In genomic region chr3:186783070-186783730, GRCh38 we compare ENCODE assay signal across 1 cellular context.
TF ChIP-seq lines count a peak whose summit lies in the region.

Gene EIF4A2 (plus strand): TSS chr3:186783577. CDS start chr3:186783611, 34 bp downstream.

TF ChIP-seq in K562, 482 proteins besides CTCF, POLR2A, EP300 and RAD21 (continued from another document and continues in another):
- TF ChIP-seq SIN3B (IDR thresholded peaks at IDR 0.05; ENCODE audit: low read depth) (no peak; the same call in 1 of the 2 replicates), NR4A1 (CRISPR knock-in tag; IDR thresholded peaks at IDR 0.05) (no peak), NR4A1 (tag; IDR thresholded peaks at IDR 0.05) (0 out of 2 replicates have a peak, but pooled peaks have one; percentile 49), CSDE1 (IDR thresholded peaks at IDR 0.05) (peak in 1 of 2 experiments; percentile 60; a peak in 1 of 4 replicates), CBX3 (IDR thresholded peaks at IDR 0.05; ENCODE audit: borderline replicate concordance in 1 of 2, low read length in 2 of 2) (peak in 1 of 2 experiments; percentile 23; a peak in 1 of 3 replicates), ELF1 (tag; IDR thresholded peaks at IDR 0.05) (peak; percentile 65; the same call in 1 of the 2 replicates), CBX1 (IDR thresholded peaks at IDR 0.05; ENCODE audit: low read depth) (peak; percentile 97), OTX1 (CRISPR knock-in tag; IDR thresholded peaks at IDR 0.05) (peak; percentile 64; the same call in 1 of the 2 replicates), ZNF639 (CRISPR knock-in tag; conservative IDR thresholded peaks at IDR 0.05 in 1 of 2, IDR thresholded peaks at IDR 0.05 in 1 of 2) (peak in 1 of 2 experiments; percentile 97; a peak in 2 of 4 replicates), CHD2 (IDR thresholded peaks at IDR 0.05; ENCODE audit: low read depth, low read length) (peak; percentile 92), ZNF133 (CRISPR knock-in tag; IDR thresholded peaks at IDR 0.05) (no peak), ZNF436 (CRISPR knock-in tag; IDR thresholded peaks at IDR 0.05) (0 out of 2 replicates have a peak, but pooled peaks have one; percentile 7), HDAC2 (IDR thresholded peaks at IDR 0.05) (peak; percentile 84), ZNF449 (CRISPR knock-in tag; IDR thresholded peaks at IDR 0.05) (peak; percentile 93; the same call in 1 of the 2 replicates), CBX2 (IDR thresholded peaks at IDR 0.05; ENCODE audit: insufficient read depth, low read length, poor library complexity, severe bottlenecking) (no peak), BRD4 (IDR thresholded peaks at IDR 0.05) (peak; percentile 93), HMGN3 (IDR thresholded peaks at IDR 0.05; ENCODE audit: borderline replicate concordance, extremely low read depth, insufficient read length, low read depth, low read length) (peak; percentile 93), SMAD4 (CRISPR knock-in tag; conservative IDR thresholded peaks at IDR 0.05) (peak; percentile 92), GMEB1 (CRISPR knock-in tag; IDR thresholded peaks at IDR 0.05) (peak; percentile 70), GTF2F1 (IDR thresholded peaks at IDR 0.05; ENCODE audit: low read depth, low read length) (peak; percentile 97), ETV5 (CRISPR knock-in tag; IDR thresholded peaks at IDR 0.05; ENCODE audit: low read depth) (peak; percentile 87), KHSRP (IDR thresholded peaks at IDR 0.05) (no peak), PYGO2 (tag; IDR thresholded peaks at IDR 0.05) (peak; percentile 63; the same call in 1 of the 2 replicates), SUPT5H (IDR thresholded peaks at IDR 0.05) (peak; percentile 100), ZNF354B (CRISPR knock-in tag; IDR thresholded peaks at IDR 0.05) (no peak), RBFOX2 (IDR thresholded peaks at IDR 0.05; ENCODE audit: low read depth, low read length) (peak; percentile 97), PKNOX1 (IDR thresholded peaks at IDR 0.05) (peak; percentile 15; the same call in 1 of the 2 replicates), ETV6 (IDR thresholded peaks at IDR 0.05; ENCODE audit: borderline replicate concordance in 1 of 2, low read depth in 2 of 2, low read length in 1 of 2) (no peak; a peak in 1 of 4 replicates), ETV6 (CRISPR knock-in tag; IDR thresholded peaks at IDR 0.05; ENCODE audit: borderline replicate concordance) (no peak), MCM7 (IDR thresholded peaks at IDR 0.05) (0 out of 4 replicates have a peak, but pooled peaks of 1 of the 2 experiments have one; percentile 22), DIDO1 (tag; IDR thresholded peaks at IDR 0.05; ENCODE audit: low read depth) (peak; percentile 92), HMG20B (CRISPR knock-in tag; IDR thresholded peaks at IDR 0.05) (peak; percentile 61; the same call in 1 of the 2 replicates), MEF2D (tag; conservative IDR thresholded peaks at IDR 0.05; ENCODE audit: low read depth) (peak; percentile 82), ZC3H8 (IDR thresholded peaks at IDR 0.05) (0 out of 2 replicates have a peak, but pooled peaks have one; percentile 67), NCOR1 (IDR thresholded peaks at IDR 0.05) (peak; percentile 71), NKRF (IDR thresholded peaks at IDR 0.05; ENCODE audit: borderline replicate concordance) (peak; percentile 73; the same call in 1 of the 2 replicates), BRF1 (IDR thresholded peaks at IDR 0.05; ENCODE audit: borderline replicate concordance, extremely low read depth, insufficient read length) (no peak), ZNF282 (CRISPR knock-in tag; IDR thresholded peaks at IDR 0.05) (no peak), MLLT1 (IDR thresholded peaks at IDR 0.05) (peak; percentile 93 to 94; a peak in 3 of 4 replicates), ZNF24 (IDR thresholded peaks at IDR 0.05) (0 out of 2 replicates have a peak, but pooled peaks have one; percentile 42), CBFA2T2 (conservative IDR thresholded peaks at IDR 0.05) (no peak)
- TF ChIP-seq, protein P1, sequence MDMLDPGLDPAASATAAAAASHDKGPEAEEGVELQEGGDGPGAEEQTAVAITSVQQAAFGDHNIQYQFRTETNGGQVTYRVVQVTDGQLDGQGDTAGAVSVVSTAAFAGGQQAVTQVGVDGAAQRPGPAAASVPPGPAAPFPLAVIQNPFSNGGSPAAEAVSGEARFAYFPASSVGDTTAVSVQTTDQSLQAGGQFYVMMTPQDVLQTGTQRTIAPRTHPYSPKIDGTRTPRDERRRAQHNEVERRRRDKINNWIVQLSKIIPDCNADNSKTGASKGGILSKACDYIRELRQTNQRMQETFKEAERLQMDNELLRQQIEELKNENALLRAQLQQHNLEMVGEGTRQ (CRISPR knock-in tag; IDR thresholded peaks at IDR 0.05), result 0 out of 2 replicates have a peak, but pooled peaks have one; percentile 7
- TF ChIP-seq, protein P2, sequence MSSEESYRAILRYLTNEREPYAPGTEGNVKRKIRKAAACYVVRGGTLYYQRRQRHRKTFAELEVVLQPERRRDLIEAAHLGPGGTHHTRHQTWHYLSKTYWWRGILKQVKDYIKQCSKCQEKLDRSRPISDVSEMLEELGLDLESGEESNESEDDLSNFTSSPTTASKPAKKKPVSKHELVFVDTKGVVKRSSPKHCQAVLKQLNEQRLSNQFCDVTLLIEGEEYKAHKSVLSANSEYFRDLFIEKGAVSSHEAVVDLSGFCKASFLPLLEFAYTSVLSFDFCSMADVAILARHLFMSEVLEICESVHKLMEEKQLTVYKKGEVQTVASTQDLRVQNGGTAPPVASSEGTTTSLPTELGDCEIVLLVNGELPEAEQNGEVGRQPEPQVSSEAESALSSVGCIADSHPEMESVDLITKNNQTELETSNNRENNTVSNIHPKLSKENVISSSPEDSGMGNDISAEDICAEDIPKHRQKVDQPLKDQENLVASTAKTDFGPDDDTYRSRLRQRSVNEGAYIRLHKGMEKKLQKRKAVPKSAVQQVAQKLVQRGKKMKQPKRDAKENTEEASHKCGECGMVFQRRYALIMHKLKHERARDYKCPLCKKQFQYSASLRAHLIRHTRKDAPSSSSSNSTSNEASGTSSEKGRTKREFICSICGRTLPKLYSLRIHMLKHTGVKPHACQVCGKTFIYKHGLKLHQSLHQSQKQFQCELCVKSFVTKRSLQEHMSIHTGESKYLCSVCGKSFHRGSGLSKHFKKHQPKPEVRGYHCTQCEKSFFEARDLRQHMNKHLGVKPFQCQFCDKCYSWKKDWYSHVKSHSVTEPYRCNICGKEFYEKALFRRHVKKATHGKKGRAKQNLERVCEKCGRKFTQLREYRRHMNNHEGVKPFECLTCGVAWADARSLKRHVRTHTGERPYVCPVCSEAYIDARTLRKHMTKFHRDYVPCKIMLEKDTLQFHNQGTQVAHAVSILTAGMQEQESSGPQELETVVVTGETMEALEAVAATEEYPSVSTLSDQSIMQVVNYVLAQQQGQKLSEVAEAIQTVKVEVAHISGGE (CRISPR knock-in tag; IDR thresholded peaks at IDR 0.05), result peak in 2 of 3 experiments; percentile 60 to 88; a peak in 3 of 6 replicates
- TF ChIP-seq, protein P3, sequence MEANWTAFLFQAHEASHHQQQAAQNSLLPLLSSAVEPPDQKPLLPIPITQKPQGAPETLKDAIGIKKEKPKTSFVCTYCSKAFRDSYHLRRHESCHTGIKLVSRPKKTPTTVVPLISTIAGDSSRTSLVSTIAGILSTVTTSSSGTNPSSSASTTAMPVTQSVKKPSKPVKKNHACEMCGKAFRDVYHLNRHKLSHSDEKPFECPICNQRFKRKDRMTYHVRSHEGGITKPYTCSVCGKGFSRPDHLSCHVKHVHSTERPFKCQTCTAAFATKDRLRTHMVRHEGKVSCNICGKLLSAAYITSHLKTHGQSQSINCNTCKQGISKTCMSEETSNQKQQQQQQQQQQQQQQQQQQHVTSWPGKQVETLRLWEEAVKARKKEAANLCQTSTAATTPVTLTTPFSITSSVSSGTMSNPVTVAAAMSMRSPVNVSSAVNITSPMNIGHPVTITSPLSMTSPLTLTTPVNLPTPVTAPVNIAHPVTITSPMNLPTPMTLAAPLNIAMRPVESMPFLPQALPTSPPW (CRISPR knock-in tag; IDR thresholded peaks at IDR 0.05), result peak; percentile 84
- TF ChIP-seq, protein P4, sequence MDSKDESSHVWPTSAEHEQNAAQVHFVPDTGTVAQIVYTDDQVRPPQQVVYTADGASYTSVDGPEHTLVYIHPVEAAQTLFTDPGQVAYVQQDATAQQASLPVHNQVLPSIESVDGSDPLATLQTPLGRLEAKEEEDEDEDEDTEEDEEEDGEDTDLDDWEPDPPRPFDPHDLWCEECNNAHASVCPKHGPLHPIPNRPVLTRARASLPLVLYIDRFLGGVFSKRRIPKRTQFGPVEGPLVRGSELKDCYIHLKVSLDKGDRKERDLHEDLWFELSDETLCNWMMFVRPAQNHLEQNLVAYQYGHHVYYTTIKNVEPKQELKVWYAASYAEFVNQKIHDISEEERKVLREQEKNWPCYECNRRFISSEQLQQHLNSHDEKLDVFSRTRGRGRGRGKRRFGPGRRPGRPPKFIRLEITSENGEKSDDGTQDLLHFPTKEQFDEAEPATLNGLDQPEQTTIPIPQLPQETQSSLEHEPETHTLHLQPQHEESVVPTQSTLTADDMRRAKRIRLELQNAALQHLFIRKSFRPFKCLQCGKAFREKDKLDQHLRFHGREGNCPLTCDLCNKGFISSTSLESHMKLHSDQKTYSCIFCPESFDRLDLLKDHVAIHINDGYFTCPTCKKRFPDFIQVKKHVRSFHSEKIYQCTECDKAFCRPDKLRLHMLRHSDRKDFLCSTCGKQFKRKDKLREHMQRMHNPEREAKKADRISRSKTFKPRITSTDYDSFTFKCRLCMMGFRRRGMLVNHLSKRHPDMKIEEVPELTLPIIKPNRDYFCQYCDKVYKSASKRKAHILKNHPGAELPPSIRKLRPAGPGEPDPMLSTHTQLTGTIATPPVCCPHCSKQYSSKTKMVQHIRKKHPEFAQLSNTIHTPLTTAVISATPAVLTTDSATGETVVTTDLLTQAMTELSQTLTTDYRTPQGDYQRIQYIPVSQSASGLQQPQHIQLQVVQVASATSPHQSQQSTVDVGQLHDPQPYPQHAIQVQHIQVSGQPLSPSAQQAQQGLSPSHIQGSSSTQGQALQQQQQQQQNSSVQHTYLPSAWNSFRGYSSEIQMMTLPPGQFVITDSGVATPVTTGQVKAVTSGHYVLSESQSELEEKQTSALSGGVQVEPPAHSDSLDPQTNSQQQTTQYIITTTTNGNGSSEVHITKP (IDR thresholded peaks at IDR 0.05; ENCODE audit: partially characterized antibody), result peak; percentile 11
